19 cellular contexts compared by ENCODE assay signal in genomic region chr9:104971521-104971920, GRCh38. TPM values are rescaled to one million over a fixed set of nuclear protein-coding genes. Genes with fewer than 3 reads are reported as not detected.
DNase-seq lines count a peak whose midpoint lies in the region; ATAC-seq and TF ChIP-seq lines count a peak whose summit lies in the region.
"Had no signal": no experiment of that assay in that cellular context is flagged by ENCODE, and none has a peak within 500 bp of the region (broad histone marks: within the 10 kb centered on the region; RNA-seq: fewer than 3 reads in every experiment).

No MANE protein-coding gene starts in this region.

- intact Hi-C loops in lower lobe of right lung (cut with DNase I), result no loop called here
- intact Hi-C loops in upper lobe of right lung (cut with DNase I), result no loop called here

- H3K27me3 ChIP-seq in lower lobe of right lung (ENCODE audit: low read depth), result no peaks in the 10 kb centered on the region
- no peaks in the 10 kb centered on the region for H3K27me3 ChIP-seq in upper lobe of right lung
- H3K27me3 ChIP-seq: BLaER1 treated with 17β-estradiol and CSF1 and Interleukin-3, amounts not matched to agents 10 nM and 100 nM had no signal

- DNase-seq in NCI-H226 (peak; percentile 36), glomerular visceral epithelial cell (ENCODE audit: extremely low spot score) (peak; percentile 5), lower lobe of right lung (no peak), upper lobe of right lung (no peak), NCI-H1694 treated with DMSO at 0.1 percent for 48 hours (lab: John Stamatoyannopoulos, UW) (no peak), anterior cingulate cortex (lab: John Stamatoyannopoulos, UW) (no peak)
- DNase-seq: AML-193; CD4-positive, alpha-beta T cell; Karpas-422; NCI-H1092; NCI-H1436; NCI-H187 treated with DMSO at 0.1 percent for 48 hours; NCI-H2171 treated with DMSO at 0.1 percent for 48 hours; NCI-H524; NCI-H748 treated with DMSO at 0.1 percent for 48 hours had no signal

- H3K27ac ChIP-seq in lower lobe of right lung, result peak overlapping the region; percentile 49
- H3K27ac ChIP-seq in upper lobe of right lung, result peak overlapping the region; percentile 7
- H3K27ac ChIP-seq: BLaER1 treated with 17β-estradiol and CSF1 and Interleukin-3, amounts not matched to agents 10 nM and 100 nM had no signal

- H3K36me3 ChIP-seq in lower lobe of right lung (no peaks in the 10 kb centered on the region), upper lobe of right lung (no peaks in the 10 kb centered on the region)
- H3K36me3 ChIP-seq: BLaER1 treated with 17β-estradiol and CSF1 and Interleukin-3, amounts not matched to agents 10 nM and 100 nM had no signal

- H3K9me3 ChIP-seq in lower lobe of right lung, result no peaks in the 10 kb centered on the region
- no peaks in the 10 kb centered on the region for H3K9me3 ChIP-seq in upper lobe of right lung
- H3K9me3 ChIP-seq: BLaER1 treated with 17β-estradiol and CSF1 and Interleukin-3, amounts not matched to agents 10 nM and 100 nM had no signal

- peaks cover 30% of the 10 kb centered on the region for H3K4me1 ChIP-seq in lower lobe of right lung
- H3K4me1 ChIP-seq in upper lobe of right lung, result peaks cover 17% of the 10 kb centered on the region

- no peak for TF ChIP-seq CTCF in lower lobe of right lung (IDR thresholded peaks at IDR 0.05)
- no peak for TF ChIP-seq CTCF in upper lobe of right lung (IDR thresholded peaks at IDR 0.05)

- H3K4me3 ChIP-seq in lower lobe of right lung (no peak overlapping the region), upper lobe of right lung (no peak overlapping the region)
- H3K4me3 ChIP-seq: BLaER1 treated with 17β-estradiol and CSF1 and Interleukin-3, amounts not matched to agents 10 nM and 100 nM had no signal

- ATAC-seq in lower lobe of right lung (no peak), upper lobe of right lung (no peak), GM18909 (IDR thresholded peaks at IDR 0.05; ENCODE audit: poor library complexity, unreplicated experiment) (no peak)
- ATAC-seq: HCT116, SK-N-SH treated with all-trans-retinoic acid at 6 μM for 48 hours had no signal

RNA-seq across cellular contexts. Expression of gene ABCA1, which starts 43.6 kb away (rescaled TPM):
- 46.8 TPM for total RNA-seq in lower lobe of right lung
- total RNA-seq in upper lobe of right lung, result 49.0 TPM

Comparison
In these comparisons a context has a peak if more than half of its experiments do, and no peak if none do; other contexts are left out.
1. DNase-seq: peak in NCI-H226 (single experiment) and glomerular visceral epithelial cell (single experiment); none in lower lobe of right lung (single experiment), upper lobe of right lung (single experiment), NCI-H1694 treated with DMSO at 0.1 percent for 48 hours (single experiment) and anterior cingulate cortex (0 of 58).